ENCODE assay signal across 8 cellular contexts in the genomic region with DNA sequence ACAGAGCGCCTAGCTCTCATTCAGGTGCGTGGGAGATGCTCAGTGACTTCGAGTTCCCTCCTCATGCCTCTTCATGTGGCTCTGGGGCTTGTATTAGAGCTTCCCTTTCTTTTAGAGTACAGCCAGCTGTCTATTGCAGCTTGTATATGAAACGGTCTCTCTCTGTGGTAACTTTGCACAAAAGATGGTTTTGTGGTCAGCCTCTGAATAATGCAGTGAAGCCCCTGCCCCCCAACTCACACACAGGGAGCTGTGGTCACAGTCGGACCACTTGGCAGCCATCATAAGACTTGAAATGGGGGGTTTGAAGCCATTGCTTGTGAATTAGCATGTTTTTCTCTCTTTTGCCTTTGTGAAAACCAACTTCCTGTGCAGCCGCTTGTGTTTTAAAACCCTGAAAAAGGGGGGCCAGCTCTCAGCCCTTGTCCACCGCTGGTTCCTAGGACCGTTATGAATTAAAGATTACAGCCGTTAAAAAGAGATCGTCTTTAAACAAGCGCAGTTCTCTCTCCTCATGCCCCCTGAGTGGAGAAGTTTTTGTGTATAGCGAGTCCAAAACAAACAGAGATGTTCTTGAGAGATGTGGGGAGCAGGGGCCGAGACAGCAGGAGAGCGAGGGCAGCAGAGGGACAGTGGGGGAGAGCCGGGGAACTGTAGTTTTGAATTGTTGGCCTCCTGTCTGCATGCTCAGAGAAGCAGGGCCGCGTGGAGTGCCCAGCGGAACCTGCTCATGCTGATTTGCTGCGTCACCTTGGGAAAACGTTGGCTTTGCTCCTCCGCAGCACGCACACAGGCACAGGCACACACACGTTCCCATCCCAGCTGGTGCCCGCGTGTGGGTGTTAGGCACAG.
DNase-seq lines count a peak whose midpoint lies in the region; ATAC-seq and TF ChIP-seq lines count a peak whose summit lies in the region.

No MANE protein-coding gene starts in this region.

- ATAC-seq in GM19463 (IDR thresholded peaks at IDR 0.05; ENCODE audit: unreplicated experiment) (peak; percentile 76), HG03469 (IDR thresholded peaks at IDR 0.05; ENCODE audit: unreplicated experiment) (peak; percentile 60)

- no peaks in the 10 kb centered on the region for H3K9me3 Mint-ChIP-seq in CD4-positive, alpha-beta memory T cell
- no peaks in the 10 kb centered on the region for H3K9me3 Mint-ChIP-seq in activated T-helper 1 cell treated with anti-CD3 and anti-CD28 coated beads, Interleukin-12 subunit alpha, Interleukin-12 subunit beta, Interleukin-2, Interleukin-4 antibody, amounts not matched to agents 30 ng/mL and 10 ng/mL and 1 ng/mL, durations not matched to agents 14 hours and 24 hours and 36 hours

- POLR2A ChIA-PET in CD4-positive, alpha-beta memory T cell (lab: Charles Lee; ENCODE audit: partially characterized antibody), result interaction anchor here (1.0 to 1.4 kb wide), 2 partner anchors 12 to 15 kb away, joined by 3 read pairs; no protein-coding TSS in a partner anchor

- H3K36me3 Mint-ChIP-seq in CD4-positive, alpha-beta memory T cell, result peaks cover 5 to 15% of the 10 kb centered on the region in 2 donors
- H3K36me3 Mint-ChIP-seq in activated T-helper 1 cell treated with anti-CD3 and anti-CD28 coated beads, Interleukin-12 subunit alpha, Interleukin-12 subunit beta, Interleukin-2, Interleukin-4 antibody, amounts not matched to agents 30 ng/mL and 10 ng/mL and 1 ng/mL, durations not matched to agents 14 hours and 24 hours and 36 hours (ENCODE audit: low read depth), result peaks cover 40% of the 10 kb centered on the region

- peak overlapping the region in 7 of 8 donors; percentile 65 to 83 (median 74) for H3K4me3 Mint-ChIP-seq in CD4-positive, alpha-beta memory T cell
- peak overlapping the region; percentile 55 for H3K4me3 Mint-ChIP-seq in activated T-helper 1 cell treated with anti-CD3 and anti-CD28 coated beads, Interleukin-12 subunit alpha, Interleukin-12 subunit beta, Interleukin-2, Interleukin-4 antibody, amounts not matched to agents 30 ng/mL and 10 ng/mL and 1 ng/mL, durations not matched to agents 14 hours and 24 hours and 36 hours

- peak overlapping the region; percentile 54 to 90 (median 79) for H3K27ac Mint-ChIP-seq in CD4-positive, alpha-beta memory T cell
- H3K27ac Mint-ChIP-seq in activated T-helper 1 cell treated with anti-CD3 and anti-CD28 coated beads, Interleukin-12 subunit alpha, Interleukin-12 subunit beta, Interleukin-2, Interleukin-4 antibody, amounts not matched to agents 30 ng/mL and 10 ng/mL and 1 ng/mL, durations not matched to agents 14 hours and 24 hours and 36 hours, result peak overlapping the region; percentile 91

- intact Hi-C loops in CD4-positive, alpha-beta memory T cell (cut with micrococcal nuclease), result no loop called here
- intact Hi-C loops in activated T-helper 1 cell treated with anti-CD3 and anti-CD28 coated beads, Interleukin-12 subunit alpha, Interleukin-12 subunit beta, Interleukin-2, Interleukin-4 antibody, amounts not matched to agents 30 ng/mL and 10 ng/mL and 1 ng/mL, durations not matched to agents 14 hours and 24 hours and 36 hours (cut with micrococcal nuclease), result loop anchor here (1.0 to 2.0 kb wide), 3 partner anchors 8 to 198 kb away; a partner anchor contains a TSS
- intact Hi-C loops in posterior vena cava (cut with DNase I), result no loop called here

- no peaks in the 10 kb centered on the region for H3K9me2 ChIP-seq in MM.1S (replicated peaks; ENCODE audit: insufficient read depth, low read length)

- H3K27ac ChIP-seq in CD4-positive, alpha-beta memory T cell (ENCODE audit: low read depth, low read length), result no peak overlapping the region
- no peak overlapping the region for H3K27ac ChIP-seq in MM.1S (ENCODE audit: low read length)

- no peaks in the 10 kb centered on the region for H3K27me3 ChIP-seq in CD4-positive, alpha-beta memory T cell (ENCODE audit: insufficient read depth, low read length)
- H3K27me3 ChIP-seq in MM.1S (replicated peaks; ENCODE audit: insufficient read depth, low read length), result no peaks in the 10 kb centered on the region

- H3K9me3 ChIP-seq in CD4-positive, alpha-beta memory T cell (ENCODE audit: control insufficient read depth in 1 of 2, low read length in 2 of 2), result no peaks in the 10 kb centered on the region
- H3K9me3 ChIP-seq in MM.1S (replicated peaks; ENCODE audit: insufficient read depth, low read length), result no peaks in the 10 kb centered on the region

- no peaks in the 10 kb centered on the region for H3F3A ChIP-seq in MM.1S (ENCODE audit: insufficient read depth, low read length)

- no peak overlapping the region for H3K4me3 ChIP-seq in CD4-positive, alpha-beta memory T cell (ENCODE audit: low read length in 2 of 2)
- no peak overlapping the region for H3K4me3 ChIP-seq in MM.1S (ENCODE audit: low read length)

- no peaks in the 10 kb centered on the region; the same call in 1 of the 2 replicates for H4K20me1 ChIP-seq in MM.1S (ENCODE audit: insufficient read depth, low read length)

- no peak overlapping the region for H3K4me2 ChIP-seq in MM.1S (ENCODE audit: low read depth, low read length)

- H3K27me3 Mint-ChIP-seq in CD4-positive, alpha-beta memory T cell, result no peaks in the 10 kb centered on the region
- no peaks in the 10 kb centered on the region for H3K27me3 Mint-ChIP-seq in activated T-helper 1 cell treated with anti-CD3 and anti-CD28 coated beads, Interleukin-12 subunit alpha, Interleukin-12 subunit beta, Interleukin-2, Interleukin-4 antibody, amounts not matched to agents 30 ng/mL and 10 ng/mL and 1 ng/mL, durations not matched to agents 14 hours and 24 hours and 36 hours (ENCODE audit: insufficient read depth)

- peaks cover 66% of the 10 kb centered on the region for H3K4me1 ChIP-seq in CD4-positive, alpha-beta memory T cell (ENCODE audit: insufficient read depth, low read length)
- no peaks in the 10 kb centered on the region for H3K4me1 ChIP-seq in MM.1S (ENCODE audit: low read length)

- peaks cover 27% of the 10 kb centered on the region for H3K79me2 ChIP-seq in MM.1S (ENCODE audit: low read length)

- no peak overlapping the region for H3K9ac ChIP-seq in MM.1S (ENCODE audit: low read length)

- TF ChIP-seq CTCF in MM.1S (IDR thresholded peaks at IDR 0.05; ENCODE audit: low read length), result no peak

- CTCF ChIA-PET in CD4-positive, alpha-beta memory T cell (lab: Charles Lee; ENCODE audit: partially characterized antibody), result interaction anchor here (1.0 to 1.8 kb wide), 3 partner anchors 16 to 217 kb away, joined by 3 to 4 read pairs (median 3); no protein-coding TSS in a partner anchor

- peak in 4 of 5 donors; percentile 12 to 26 (median 16) for DNase-seq in CD4-positive, alpha-beta memory T cell
- peak; percentile 33 for DNase-seq in activated T-helper 1 cell treated with anti-CD3 and anti-CD28 coated beads, Interleukin-12 subunit alpha, Interleukin-12 subunit beta, Interleukin-2, Interleukin-4 antibody, amounts not matched to agents 30 ng/mL and 10 ng/mL and 1 ng/mL, durations not matched to agents 14 hours and 24 hours and 36 hours (ENCODE audit: low spot score)
- DNase-seq in left kidney (ENCODE audit: low read depth, low spot score) (peak; percentile 66), NCI-H226 (no peak), posterior vena cava (ENCODE audit: low spot score) (no peak), MM.1S (no peak)

- peaks cover 52 to 85% (median 63%) of the 10 kb centered on the region in 4 donors for H3K4me1 Mint-ChIP-seq in CD4-positive, alpha-beta memory T cell
- H3K4me1 Mint-ChIP-seq in activated T-helper 1 cell treated with anti-CD3 and anti-CD28 coated beads, Interleukin-12 subunit alpha, Interleukin-12 subunit beta, Interleukin-2, Interleukin-4 antibody, amounts not matched to agents 30 ng/mL and 10 ng/mL and 1 ng/mL, durations not matched to agents 14 hours and 24 hours and 36 hours (ENCODE audit: low read depth), result peaks cover 83% of the 10 kb centered on the region

- H2AFZ ChIP-seq in MM.1S (ENCODE audit: low read length), result no peak overlapping the region

- no peaks in the 10 kb centered on the region for H3K36me3 ChIP-seq in CD4-positive, alpha-beta memory T cell (ENCODE audit: insufficient read depth, low read length)
- no peaks in the 10 kb centered on the region for H3K36me3 ChIP-seq in MM.1S (replicated peaks; ENCODE audit: insufficient read depth, low read length)

Comparison
In these comparisons a context has a peak if more than half of its experiments do, and no peak if none do; other contexts are left out.
1. DNase-seq: peak in CD4-positive, alpha-beta memory T cell (4 of 5), activated T-helper 1 cell treated with anti-CD3 and anti-CD28 coated beads, Interleukin-12 subunit alpha, Interleukin-12 subunit beta, Interleukin-2, Interleukin-4 antibody, amounts not matched to agents 30 ng/mL and 10 ng/mL and 1 ng/mL, durations not matched to agents 14 hours and 24 hours and 36 hours (single experiment) and left kidney (single experiment); none in NCI-H226 (single experiment), posterior vena cava (single experiment) and MM.1S (single experiment).